In the genomic region with DNA sequence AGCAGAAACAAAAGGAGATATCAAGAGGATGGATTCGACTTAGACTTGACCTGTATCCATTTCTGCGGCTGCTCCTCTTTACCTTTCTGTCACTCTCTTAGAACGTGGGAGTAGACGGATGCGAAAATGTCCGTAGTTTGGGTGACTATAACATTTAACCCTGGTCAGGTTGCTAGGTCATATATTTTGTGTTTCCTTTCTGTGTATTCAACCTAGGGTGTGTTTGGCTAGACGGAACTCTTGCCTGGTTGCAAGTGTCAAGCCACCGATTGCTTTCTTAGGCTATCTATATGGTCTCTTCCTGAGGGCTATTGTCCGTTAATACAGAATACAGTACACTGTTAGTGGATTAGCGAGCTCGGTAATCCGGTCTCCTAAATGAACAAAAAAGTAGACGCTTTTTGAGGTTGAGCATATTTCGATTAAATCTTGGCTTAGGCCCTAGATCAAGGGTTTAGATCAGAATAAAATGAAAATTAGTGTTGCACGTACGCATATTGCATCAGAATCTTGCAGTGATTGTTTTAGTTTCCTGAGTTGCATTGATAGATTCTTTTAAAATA, we compare ENCODE assay signal across 8 cellular contexts. TPM values are rescaled to one million over a fixed set of nuclear protein-coding genes. Genes with fewer than 3 reads are reported as not detected.
DNase-seq lines count a peak whose midpoint lies in the region; ATAC-seq, FAIRE-seq and TF ChIP-seq lines count a peak whose summit lies in the region.

No MANE protein-coding gene starts in this region.

- no TSS peak for BruUV-seq in A673 (replicated peaks; lab: Mats Ljungman, UMichigan)

- no peak overlapping the region for H2BK20ac ChIP-seq in H9 (ENCODE audit: low read depth, low read length, poor library complexity, severe bottlenecking)

- H2BK120ac ChIP-seq in H9 (ENCODE audit: low read depth, low read length, poor library complexity, severe bottlenecking), result no peak overlapping the region

- no peak overlapping the region for H3K4ac ChIP-seq in H9 (ENCODE audit: low read depth, low read length)

- DNase-seq in A673 (ENCODE audit: low spot score) (peak; percentile 24), H9 (no peak), WTC11 (ENCODE audit: low spot score) (no peak), right cardiac atrium (no peak), small intestine (peak; percentile 42), left lobe of liver (ENCODE audit: low spot score) (no peak), NK-92 (lab: John Stamatoyannopoulos, UW; ENCODE audit: unreplicated experiment) (no peak)
- DNase-seq in stimulated activated CD4-positive, alpha-beta T cell treated with anti-CD3 and anti-CD28 coated beads, Interleukin-2, amount 100 ng/mL, for 24 hours, result no peak

- H3K9ac ChIP-seq in H9 (ENCODE audit: extremely low read depth, insufficient read length, low read length), result peak overlapping the region; percentile 86

- H3T11ph ChIP-seq in H9 (ENCODE audit: low read length), result no peak overlapping the region

- peak overlapping the region in 2 of 3 experiments; percentile 56 to 77; a peak in 3 of 7 replicates for H3K27ac Mint-ChIP-seq in H9
- H3K27ac Mint-ChIP-seq in WTC11, result peak overlapping the region; percentile 80

- H3K27me3 Mint-ChIP-seq in H9 (ENCODE audit: low read depth) (peaks cover 8% of the 10 kb centered on the region; the same call in 1 of the 2 replicates), WTC11 (ENCODE audit: low read depth) (peaks cover 4% of the 10 kb centered on the region)

- H3K27ac ChIP-seq in A673 (ENCODE audit: low read depth, low read length, poor library complexity, severe bottlenecking) (peak overlapping the region; percentile 91), H9 (ENCODE audit: insufficient read length, low read depth, low read length) (no peak overlapping the region), right cardiac atrium (ENCODE audit: low read length) (peak overlapping the region; percentile 91), small intestine (ENCODE audit: low read depth in 1 of 2, low read length in 1 of 2) (peak overlapping the region; percentile 88 to 98)

- peaks cover 24% of the 10 kb centered on the region; the same call in 1 of the 2 replicates for H3K79me2 ChIP-seq in H9 (ENCODE audit: insufficient read depth, low read length)

- H4K91ac ChIP-seq in H9 (ENCODE audit: insufficient read length, low read depth, low read length), result no peak overlapping the region

- POLR2A ChIA-PET in A673 (lab: Charles Lee; ENCODE audit: low non-redundant PET), result no interaction called here
- POLR2A ChIA-PET in WTC11 (lab: Charles Lee), result interaction anchor here (1.0 kb wide), 1 partner anchor 250 kb away, joined by 3 read pairs; no protein-coding TSS in a partner anchor

- H2AK5ac ChIP-seq in H9 (ENCODE audit: insufficient read length, low read length), result no peak overlapping the region

- no peak overlapping the region for H3K56ac ChIP-seq in H9 (ENCODE audit: insufficient read length, low read depth, low read length)

- H3K27me3 ChIP-seq in A673 (replicated peaks; ENCODE audit: insufficient read depth, low read depth, low read length, poor library complexity) (no peaks in the 10 kb centered on the region), H9 (ENCODE audit: insufficient read depth, low read length) (no peaks in the 10 kb centered on the region), right cardiac atrium (ENCODE audit: control insufficient read depth, insufficient read depth) (no peaks in the 10 kb centered on the region), small intestine (ENCODE audit: control insufficient read depth in 2 of 2, insufficient read depth in 2 of 2, low read length in 2 of 2) (no peaks in the 10 kb centered on the region)

- H4K8ac ChIP-seq in H9 (replicated peaks; ENCODE audit: insufficient read length, low read depth, low read length), result no peak overlapping the region

- H3K36me3 Mint-ChIP-seq in H9 (ENCODE audit: insufficient read depth in 1 of 3, low read depth in 3 of 3), result peaks cover 0 to 6% (median 5%) of the 10 kb centered on the region in 3 experiments; a peak in 5 of 7 replicates
- H3K36me3 Mint-ChIP-seq in WTC11, result peaks cover 5% of the 10 kb centered on the region

- H3K4me3 ChIP-seq in A673 (ENCODE audit: low read depth, low read length, poor library complexity, severe bottlenecking) (peak overlapping the region; percentile 80), right cardiac atrium (ENCODE audit: low read length) (peak overlapping the region; percentile 77), small intestine (ENCODE audit: low read depth in 1 of 2, low read length in 2 of 2) (peak overlapping the region; percentile 88 to 99)

- H3K4me3 Mint-ChIP-seq in H9 (peak overlapping the region; percentile 97 to 98), WTC11 (peak overlapping the region; percentile 93)

- no peak overlapping the region for H3K23ac ChIP-seq in H9 (ENCODE audit: insufficient read length, low read depth, low read length)

- TF ChIP-seq CTCF in A673 (conservative IDR thresholded peaks at IDR 0.05; ENCODE audit: low read depth, low read length) (no peak), H9 (conservative IDR thresholded peaks at IDR 0.05) (no peak), WTC11 (IDR thresholded peaks at IDR 0.05) (no peak)

- H3K4me1 Mint-ChIP-seq in H9 (peaks cover 41 to 43% of the 10 kb centered on the region in 2 experiments), WTC11 (peaks cover 44% of the 10 kb centered on the region)

- no peak overlapping the region for H2BK15ac ChIP-seq in H9 (ENCODE audit: low read depth, low read length)

- no peaks in the 10 kb centered on the region for H3K36me3 ChIP-seq in A673 (ENCODE audit: insufficient read depth, low read length, poor library complexity, severe bottlenecking)
- H3K36me3 ChIP-seq in small intestine (ENCODE audit: control insufficient read depth in 2 of 2, insufficient read depth in 2 of 2, low read length in 2 of 2), result no peaks in the 10 kb centered on the region

- H2BK12ac ChIP-seq in H9 (ENCODE audit: insufficient read length, low read depth, low read length), result no peak overlapping the region

- H3K9me3 ChIP-seq in A673 (ENCODE audit: low read depth, low read length, poor library complexity, severe bottlenecking) (no peaks in the 10 kb centered on the region), H9 (ENCODE audit: control insufficient read depth, low read depth, low read length) (no peaks in the 10 kb centered on the region), right cardiac atrium (ENCODE audit: control insufficient read depth, low read length) (no peaks in the 10 kb centered on the region), small intestine (ENCODE audit: control insufficient read depth, low read depth) (no peaks in the 10 kb centered on the region)

- no peaks in the 10 kb centered on the region for H3K79me1 ChIP-seq in H9 (ENCODE audit: insufficient read depth, low read depth, low read length, poor library complexity, severe bottlenecking)

- intact Hi-C loops in A673 (cut with micrococcal nuclease; ENCODE audit: unreplicated experiment), result loop anchor here (5.0 to 10.0 kb wide), 4 partner anchors 63 to 688 kb away; a partner anchor contains a TSS
- intact Hi-C loops in right cardiac atrium (cut with DNase I), result loop anchor here in 3 of 4 donors (5.0 to 10.0 kb wide), 5 partner anchors 250 to 523 kb away; no protein-coding TSS in a partner anchor

- no peaks in the 10 kb centered on the region; a peak in 1 of 5 replicates for H3K9me3 Mint-ChIP-seq in H9
- H3K9me3 Mint-ChIP-seq in WTC11, result no peaks in the 10 kb centered on the region

- no peak for FAIRE-seq in small intestine (lab: Jason Lieb, UNC)

- no peak overlapping the region for H2BK5ac ChIP-seq in H9 (ENCODE audit: insufficient read length, low read length)

- no peaks in the 10 kb centered on the region for H4K20me1 ChIP-seq in H9 (ENCODE audit: control insufficient read depth, insufficient read depth, insufficient read length)

- CTCF ChIA-PET in A673 (lab: Charles Lee) (no interaction called here), WTC11 (lab: Charles Lee) (no interaction called here)

- H3K23me2 ChIP-seq in H9 (ENCODE audit: insufficient read length, low read depth, low read length, poor library complexity, severe bottlenecking), result peaks cover 17% of the 10 kb centered on the region

- no CpG with 5 or more reads among the region's 16 CpGs for WGBS in H9 (ENCODE audit: extremely low coverage, insufficient read length, low lambda C conversion rate)
- WGBS in right cardiac atrium, result under 1% methylated on average over 16 of the region's 16 CpGs
- WGBS in small intestine, 3 donors, result 0% methylated on average over 16 of the region's 16 CpGs

- H3K4me1 ChIP-seq in A673 (ENCODE audit: insufficient read depth, low read length, poor library complexity, severe bottlenecking) (peaks cover 19% of the 10 kb centered on the region), H9 (ENCODE audit: insufficient read depth, low read length) (no peaks in the 10 kb centered on the region), right cardiac atrium (ENCODE audit: control insufficient read depth, insufficient read depth, low read length) (no peaks in the 10 kb centered on the region), small intestine (ENCODE audit: control insufficient read depth in 2 of 2, insufficient read depth in 1 of 2, low read depth in 1 of 2, low read length in 1 of 2) (peaks cover 0 to 4% of the 10 kb centered on the region in 2 donors)

- H3K14ac ChIP-seq in H9 (ENCODE audit: insufficient read depth, low read length), result no peak overlapping the region

- H3K4me2 ChIP-seq in H9 (ENCODE audit: insufficient read depth, insufficient read length, low read length), result peak overlapping the region; percentile 96

- ATAC-seq in WTC11 (no peak), right cardiac atrium (no peak), left lobe of liver (no peak)

- no peak overlapping the region for H3K18ac ChIP-seq in H9 (ENCODE audit: insufficient read length, low read depth, low read length)

- H2AFZ ChIP-seq in H9 (ENCODE audit: low read length), result no peak overlapping the region

- no peak overlapping the region for H4K5ac ChIP-seq in H9 (ENCODE audit: insufficient read length, low read depth, low read length)

TF ChIP-seq in WTC11, 78 proteins besides CTCF, POLR2A, EP300 and RAD21 (continues in another document):
- TF ChIP-seq TEAD1 (CRISPR knock-in tag; IDR thresholded peaks at IDR 0.05) (no peak), NFE2L1 (CRISPR knock-in tag; IDR thresholded peaks at IDR 0.05) (no peak)

RNA-seq across cellular contexts. Expression of a gene that starts 1.2 kb away (rescaled TPM):
- 66.0 and 66.4 TPM in 2 replicates for total RNA-seq in A673 (2021)
- total RNA-seq in H9 (2021), result 49.5 and 52.8 TPM in 2 replicates
- total RNA-seq in WTC11 (2021), result 44.5 to 54.2 TPM (median 45.6 TPM) in 3 replicates
- 10 to 100 TPM; 72.5 to 80.2 (median 75.5) TPM for total RNA-seq in right cardiac atrium
- 28.2 TPM for polyA plus RNA-seq in right cardiac atrium
- polyA plus RNA-seq in small intestine, result 10 to 100 TPM; 18.8 to 30.5 (median 24.8) TPM
- total RNA-seq in left lobe of liver, result 41.5 TPM

RNA-seq across cellular contexts. Expression of a gene that starts 1.2 kb away (rescaled TPM):
- total RNA-seq in A673 (2021) (0.32 and 0.37 TPM in 2 replicates), H9 (2021) (0.61 and 0.79 TPM in 2 replicates), WTC11 (2021) (0.52 to 1.1 TPM (median 1.0 TPM) in 3 replicates), right cardiac atrium (under 1 TPM; 0.42 to 0.93 (median 0.49) TPM), left lobe of liver (0.68 TPM)
- polyA plus RNA-seq in right cardiac atrium (0.29 TPM), small intestine (under 1 TPM in 2 of 3 donors, not detected in 1; 0.27 to 0.55 TPM)

RNA-seq across cellular contexts. Expression of a gene that starts 46.6 kb away (rescaled TPM):
- 48.6 and 51.6 TPM in 2 replicates for total RNA-seq in A673 (2021)
- 38.7 and 39.7 TPM in 2 replicates for total RNA-seq in H9 (2021)
- total RNA-seq in WTC11 (2021), result 43.7 to 46.7 TPM (median 45.5 TPM) in 3 replicates
- 100 to 1,000 TPM in 3 of 4 donors, 10 to 100 TPM in 1; 96.8 to 163 (median 111) TPM for total RNA-seq in right cardiac atrium
- 46.3 TPM for polyA plus RNA-seq in right cardiac atrium
- 10 to 100 TPM in 1 of 3 donors, 1 to 10 TPM in 2; 5.1 to 17.5 (median 5.4) TPM for polyA plus RNA-seq in small intestine
- total RNA-seq in left lobe of liver, result 20.6 TPM

Comparison
In these comparisons a context has a peak if more than half of its experiments do, and no peak if none do; other contexts are left out.
1. DNase-seq: peak in A673 (single experiment) and small intestine (single experiment); none in H9 (single experiment), WTC11 (single experiment), right cardiac atrium (0 of 3), left lobe of liver (single experiment), NK-92 (single experiment) and stimulated activated CD4-positive, alpha-beta T cell treated with anti-CD3 and anti-CD28 coated beads, Interleukin-2, amount 100 ng/mL, for 24 hours (0 of 2).
2. Peak in every context shown above with its lines, with median percentiles within 50 percentile points of each other: H3K4me3 ChIP-seq.